ENCODE assay signal across 1 cellular context in the genomic region with DNA sequence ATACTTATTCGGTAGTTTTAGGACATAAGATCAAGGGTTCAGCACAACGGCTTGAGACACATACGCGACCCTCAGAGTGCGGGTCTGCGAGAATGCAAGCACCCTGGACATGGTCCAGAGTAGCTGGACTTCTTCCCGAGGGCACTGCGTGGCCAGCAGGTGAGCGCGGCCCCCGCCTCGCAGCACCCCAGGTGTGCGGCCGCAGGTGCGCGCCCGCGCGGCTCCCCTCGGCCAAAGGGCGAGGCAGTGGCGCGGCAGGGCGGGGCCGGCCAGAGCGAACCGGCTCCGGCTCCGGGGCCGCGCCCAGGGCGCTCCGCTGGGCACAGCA.
A peak's percentile ranks its signal among the peaks of the same experiment; 100 is the strongest.
TF ChIP-seq lines count a peak whose summit lies in the region.

No MANE protein-coding gene starts in this region.

TF ChIP-seq in K562, 482 proteins besides CTCF, POLR2A, EP300 and RAD21 (continued from another document):
- TF ChIP-seq, protein P1, sequence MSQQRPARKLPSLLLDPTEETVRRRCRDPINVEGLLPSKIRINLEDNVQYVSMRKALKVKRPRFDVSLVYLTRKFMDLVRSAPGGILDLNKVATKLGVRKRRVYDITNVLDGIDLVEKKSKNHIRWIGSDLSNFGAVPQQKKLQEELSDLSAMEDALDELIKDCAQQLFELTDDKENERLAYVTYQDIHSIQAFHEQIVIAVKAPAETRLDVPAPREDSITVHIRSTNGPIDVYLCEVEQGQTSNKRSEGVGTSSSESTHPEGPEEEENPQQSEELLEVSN (IDR thresholded peaks at IDR 0.05; ENCODE audit: borderline replicate concordance in 1 of 2, extremely low read depth in 1 of 2, insufficient read depth in 1 of 2, insufficient read length in 1 of 2, low read depth in 1 of 2, low read length in 1 of 2, poor library complexity in 1 of 2, severe bottlenecking in 1 of 2): peak in 1 of 2 experiments; percentile 0
- TF ChIP-seq RBBP5 (IDR thresholded peaks at IDR 0.05; ENCODE audit: borderline replicate concordance, insufficient read depth, low read length, poor library complexity, severe bottlenecking): peak; percentile 19
- no peak for TF ChIP-seq ZC3H8 (IDR thresholded peaks at IDR 0.05)
